ENCODE assay signal across 1 cellular context in genomic region chr20:1165941-1166340, GRCh38.
A peak's percentile ranks its signal among the peaks of the same experiment; 100 is the strongest.
TF ChIP-seq lines count a peak whose summit lies in the region.

No MANE protein-coding gene starts in this region.

TF ChIP-seq in HepG2, 621 proteins besides CTCF, POLR2A, EP300 and RAD21 (continued from another document and continues in another):
- TF ChIP-seq FUBP1 (CRISPR knock-in tag; IDR thresholded peaks at IDR 0.05; ENCODE audit: borderline replicate concordance), result no peak
- TF ChIP-seq MBD4 (IDR thresholded peaks at IDR 0.05; ENCODE audit: borderline replicate concordance, low read length), result no peak
- 0 out of 2 replicates have a peak, but pooled peaks have one; percentile 13 for TF ChIP-seq RXRB (CRISPR knock-in tag; IDR thresholded peaks at IDR 0.05; ENCODE audit: borderline replicate concordance)
- TF ChIP-seq RAD51 (IDR thresholded peaks at IDR 0.05; ENCODE audit: borderline replicate concordance), result no peak
- TF ChIP-seq SIX1 (CRISPR knock-in tag; IDR thresholded peaks at IDR 0.05; ENCODE audit: borderline replicate concordance), result no peak
- no peak for TF ChIP-seq YEATS4 (CRISPR knock-in tag; IDR thresholded peaks at IDR 0.05; ENCODE audit: borderline replicate concordance)
- TF ChIP-seq TFDP1 (CRISPR knock-in tag; IDR thresholded peaks at IDR 0.05; ENCODE audit: borderline replicate concordance), result no peak
- TF ChIP-seq MXI1 (IDR thresholded peaks at IDR 0.05; ENCODE audit: borderline replicate concordance, low read depth, low read length), result 0 out of 3 replicates have a peak, but pooled peaks have one; percentile 19
- no peak for TF ChIP-seq ZNF83 (CRISPR knock-in tag; IDR thresholded peaks at IDR 0.05; ENCODE audit: borderline replicate concordance)
- TF ChIP-seq SMYD3 (CRISPR knock-in tag; IDR thresholded peaks at IDR 0.05), result no peak
- peak; percentile 22; the same call in 1 of the 2 replicates for TF ChIP-seq FOXO1 (CRISPR knock-in tag; IDR thresholded peaks at IDR 0.05)
- TF ChIP-seq ZNF782 (CRISPR knock-in tag; IDR thresholded peaks at IDR 0.05; ENCODE audit: borderline replicate concordance), result no peak
- no peak for TF ChIP-seq GATAD1 (CRISPR knock-in tag; IDR thresholded peaks at IDR 0.05)
- no peak for TF ChIP-seq ZNF790 (CRISPR knock-in tag; IDR thresholded peaks at IDR 0.05; ENCODE audit: borderline replicate concordance)
- peak; percentile 31; the same call in 1 of the 2 replicates for TF ChIP-seq ZBTB4 (CRISPR knock-in tag; IDR thresholded peaks at IDR 0.05; ENCODE audit: borderline replicate concordance)
- peak; percentile 73 for TF ChIP-seq RBM22 (optimal IDR thresholded peaks at IDR 0.05; ENCODE audit: low read length)
- no peak for TF ChIP-seq ZNF276 (CRISPR knock-in tag; IDR thresholded peaks at IDR 0.05; ENCODE audit: low read depth)
- no peak for TF ChIP-seq LCORL (IDR thresholded peaks at IDR 0.05)
- peak; percentile 32; the same call in 1 of the 2 replicates for TF ChIP-seq LCORL (CRISPR knock-in tag; IDR thresholded peaks at IDR 0.05)
- no peak for TF ChIP-seq CSRNP2 (CRISPR knock-in tag; conservative IDR thresholded peaks at IDR 0.05; ENCODE audit: low read depth)
- TF ChIP-seq RBFOX2 (IDR thresholded peaks at IDR 0.05; ENCODE audit: low read depth, low read length), result no peak
- TF ChIP-seq ZXDC (CRISPR knock-in tag; IDR thresholded peaks at IDR 0.05), result no peak
- TF ChIP-seq ZMYM2 (CRISPR knock-in tag; IDR thresholded peaks at IDR 0.05), result peak; percentile 70; the same call in 1 of the 2 replicates
- no peak for TF ChIP-seq CENPBD1 (CRISPR knock-in tag; IDR thresholded peaks at IDR 0.05; ENCODE audit: borderline replicate concordance, low read depth)
- no peak for TF ChIP-seq ZBTB37 (CRISPR knock-in tag; IDR thresholded peaks at IDR 0.05)
- TF ChIP-seq FOXK1 (CRISPR knock-in tag; IDR thresholded peaks at IDR 0.05; ENCODE audit: borderline replicate concordance, low read depth), result no peak
- peak; percentile 54; the same call in 1 of the 2 replicates for TF ChIP-seq CEBPG (CRISPR knock-in tag; IDR thresholded peaks at IDR 0.05)
- TF ChIP-seq NFE2L2 (IDR thresholded peaks at IDR 0.05; ENCODE audit: low read length), result no peak
- no peak for TF ChIP-seq TBP (CRISPR knock-in tag; IDR thresholded peaks at IDR 0.05)
- TF ChIP-seq BORCS8-MEF2B (CRISPR knock-in tag; IDR thresholded peaks at IDR 0.05), result no peak
- TF ChIP-seq NR2F1 (CRISPR knock-in tag; IDR thresholded peaks at IDR 0.05), result peak; percentile 10 to 58; a peak in 3 of 4 replicates
- peak; percentile 62; the same call in 1 of the 2 replicates for TF ChIP-seq CEBPB (IDR thresholded peaks at IDR 0.05; ENCODE audit: borderline replicate concordance, low read depth, low read length)
- TF ChIP-seq TBX3 (IDR thresholded peaks at IDR 0.05; ENCODE audit: borderline replicate concordance), result no peak
- no peak for TF ChIP-seq ZNF879 (CRISPR knock-in tag; IDR thresholded peaks at IDR 0.05)
- TF ChIP-seq PHF20 (CRISPR knock-in tag; IDR thresholded peaks at IDR 0.05), result no peak
- TF ChIP-seq HNF4A (CRISPR knock-in tag; IDR thresholded peaks at IDR 0.05), result peak; percentile 92
- no peak for TF ChIP-seq GLMP (CRISPR knock-in tag; IDR thresholded peaks at IDR 0.05; ENCODE audit: borderline replicate concordance)
- TF ChIP-seq ZNF138 (CRISPR knock-in tag; IDR thresholded peaks at IDR 0.05; ENCODE audit: low read depth), result no peak
- peak; percentile 65; the same call in 1 of the 2 replicates for TF ChIP-seq MTA1 (CRISPR knock-in tag; IDR thresholded peaks at IDR 0.05; ENCODE audit: borderline replicate concordance)
- peak; percentile 67 for TF ChIP-seq ZNF687 (CRISPR knock-in tag; IDR thresholded peaks at IDR 0.05)
- TF ChIP-seq NRL (CRISPR knock-in tag; IDR thresholded peaks at IDR 0.05; ENCODE audit: borderline replicate concordance), result 0 out of 2 replicates have a peak, but pooled peaks have one; percentile 51
